9 cellular contexts compared by ENCODE assay signal in the genomic region with DNA sequence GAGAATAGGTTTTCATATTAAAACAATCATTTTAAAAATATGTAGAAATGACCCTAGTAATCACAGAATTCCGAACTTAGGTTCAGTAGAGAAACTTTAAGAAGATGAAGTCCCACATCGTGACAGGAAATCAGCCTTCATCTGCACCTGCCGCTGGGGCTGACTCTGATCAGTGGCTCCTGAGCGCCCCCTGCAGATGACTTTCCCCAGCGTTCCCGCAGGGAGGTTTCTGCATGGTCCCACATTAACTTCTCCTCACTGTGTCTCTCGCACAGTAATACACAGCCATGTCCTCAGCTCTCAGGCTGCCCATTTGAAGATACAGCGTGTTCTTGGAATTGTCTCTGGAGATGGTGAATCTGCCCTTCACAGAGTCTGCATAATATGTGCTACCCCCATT.
DNase-seq lines count a peak whose midpoint lies in the region; ATAC-seq, FAIRE-seq and TF ChIP-seq lines count a peak whose summit lies in the region.
"Had no signal": no experiment of that assay in that cellular context is flagged by ENCODE, and none has a peak within 500 bp of the region (broad histone marks: within the 10 kb centered on the region; RNA-seq: fewer than 3 reads in every experiment).

No MANE protein-coding gene starts in this region.

- no peaks in the 10 kb centered on the region for H3K27me3 ChIP-seq in GM12878 (replicated peaks in 1 of 2; ENCODE audit: control insufficient read depth in 2 of 2, insufficient read depth in 2 of 2, low read length in 1 of 2)

- RAD21 ChIA-PET in GM12878 (lab: Charles Lee; ENCODE audit: unreplicated experiment): interaction anchor here (1.0 to 3.2 kb wide), 4 partner anchors 9 to 39 kb away, joined by 3 to 8 read pairs (median 3); no protein-coding TSS in a partner anchor

- H3K4me2 ChIP-seq in GM12878 (ENCODE audit: control insufficient read depth, insufficient read depth): peak overlapping the region; percentile 18; the same call in 1 of the 2 replicates
- H3K4me2 ChIP-seq: A549 had no signal

- no peaks in the 10 kb centered on the region for H3K4me1 Mint-ChIP-seq in type B pancreatic cell (ENCODE audit: unreplicated experiment)

- CTCF ChIA-PET in GM12878 (lab: Yijun Ruan, JAX): interaction anchor here (0.6 to 6.0 kb wide), 20 partner anchors 10 to 220 kb away, joined by 3 to 29 read pairs (median 6); no protein-coding TSS in a partner anchor

- no peak overlapping the region for H3K27ac Mint-ChIP-seq in type B pancreatic cell

- no TSS peak for BruUV-seq in GM12878 (replicated peaks; lab: Mats Ljungman, UMichigan)

- peak; percentile 68 to 85 (median 81) for TF ChIP-seq CTCF in GM12878 (IDR thresholded peaks at IDR 0.05 in 2 of 3, conservative IDR thresholded peaks at IDR 0.05 in 1 of 3; ENCODE audit: control insufficient read depth in 2 of 3, extremely low read depth in 1 of 3, insufficient read depth in 1 of 3, low read depth in 3 of 3, low read length in 3 of 3)
- TF ChIP-seq CTCF in type B pancreatic cell (conservative IDR thresholded peaks at IDR 0.05): no peak

- in situ Hi-C loops in GM12878 (cut with MboI): no loop called here

- SMC1A ChIA-PET in GM12878 (lab: Charles Lee; ENCODE audit: uncharacterized antibody, unreplicated experiment): interaction anchor here (0.8 to 1.0 kb wide), 2 partner anchors 33 to 39 kb away, joined by 3 to 5 read pairs; no protein-coding TSS in a partner anchor

- no peaks in the 10 kb centered on the region for H3K9me3 ChIP-seq in GM12878 (replicated peaks; ENCODE audit: control insufficient read depth, insufficient read depth, low read length)

- intact Hi-C loops in GM12878 (cut with micrococcal nuclease; ENCODE audit: unreplicated experiment): no loop called here

- POLR2A ChIA-PET in GM12878 (lab: Charles Lee): no interaction called here

- no peaks in the 10 kb centered on the region for H3K27me3 Mint-ChIP-seq in type B pancreatic cell

- H3K4me1 ChIP-seq in GM12878 (ENCODE audit: control insufficient read depth, insufficient read depth, low read length): peaks cover 7% of the 10 kb centered on the region
- H3K4me1 ChIP-seq: A549 had no signal

- DNase-seq in NCI-H1436 (lab: John Stamatoyannopoulos, UW): peak; percentile 21
- DNase-seq in NCI-H1436 treated with DMSO at 0.1 percent for 48 hours (lab: John Stamatoyannopoulos, UW): no peak
- no peak for DNase-seq in GM12878 (ENCODE audit: low read depth, low spot score)
- peak; percentile 27 for DNase-seq in stimulated activated naive CD4-positive, alpha-beta T cell treated with Interleukin-2 at 50 U/mL for 16 hours (lab: John Stamatoyannopoulos, UW)
- no peak for DNase-seq in type B pancreatic cell (ENCODE audit: extremely low spot score, unreplicated experiment)
- no peak for DNase-seq in globus pallidus (ENCODE audit: low spot score)

- H3K9ac ChIP-seq in GM12878 (ENCODE audit: control insufficient read depth, insufficient read depth, low read length): no peak overlapping the region

- peak; percentile 41 to 56 for ATAC-seq in activated CD4-positive, CD25-positive, alpha-beta regulatory T cell treated with anti-CD3 and anti-CD28 coated beads, Interleukin-2, amount 50 U/mL, for 24 hours
- peak; percentile 70 for ATAC-seq in GM12878
- no peak for ATAC-seq in HG02623 (IDR thresholded peaks at IDR 0.05; ENCODE audit: unreplicated experiment)
- ATAC-seq: A549 had no signal

- H3K79me2 ChIP-seq in GM12878 (ENCODE audit: control insufficient read depth, insufficient read depth, low read length): no peaks in the 10 kb centered on the region

- H3K36me3 ChIP-seq in GM12878 (ENCODE audit: control insufficient read depth in 2 of 2, insufficient read depth in 2 of 2, low read length in 1 of 2): no peaks in the 10 kb centered on the region

- H3K36me3 Mint-ChIP-seq in type B pancreatic cell: no peaks in the 10 kb centered on the region

- H3K27ac ChIP-seq in GM12878 (ENCODE audit: control insufficient read depth, insufficient read depth): no peak overlapping the region
- H3K27ac ChIP-seq: A549 had no signal

- 2% methylated on average over 8 of the region's 8 CpGs for WGBS in GM12878 (ENCODE audit: insufficient coverage, insufficient replicate concordance, low lambda C conversion rate, missing lambda C conversion rate)

- no peak for TF ChIP-seq POLR2A in GM12878 (IDR thresholded peaks at IDR 0.05; ENCODE audit: low read depth, low read length)

- H3K4me3 Mint-ChIP-seq in type B pancreatic cell: no peak overlapping the region

- peak; percentile 60 for TF ChIP-seq RAD21 in GM12878 (IDR thresholded peaks at IDR 0.05; ENCODE audit: insufficient read depth, low read depth, low read length)

- FAIRE-seq in GM12878 (lab: Jason Lieb, UNC): peak; percentile 89
- FAIRE-seq: A549 had no signal

- H3K9me3 Mint-ChIP-seq in type B pancreatic cell: peaks cover 5% of the 10 kb centered on the region

- H3K4me3 ChIP-seq in GM12878: no peak overlapping the region
- H3K4me3 ChIP-seq: A549 had no signal

- H2AFZ ChIP-seq in GM12878 (ENCODE audit: control insufficient read depth, low read depth, low read length): peak overlapping the region; percentile 33; the same call in 1 of the 2 replicates

- TF ChIP-seq EP300 in GM12878 (IDR thresholded peaks at IDR 0.05; ENCODE audit: borderline replicate concordance in 1 of 2, control insufficient read depth in 1 of 2, low read depth in 2 of 2, low read length in 2 of 2): no peak

- no peaks in the 10 kb centered on the region for H4K20me1 ChIP-seq in GM12878 (ENCODE audit: control insufficient read depth, insufficient read depth)

TF ChIP-seq in GM12878, 131 proteins besides CTCF, POLR2A, EP300 and RAD21 (continues in another document):
- TF ChIP-seq USF2 (IDR thresholded peaks at IDR 0.05; ENCODE audit: borderline replicate concordance, low read depth, low read length) (no peak), RUNX3 (IDR thresholded peaks at IDR 0.05; ENCODE audit: low read length) (peak; percentile 38; the same call in 1 of the 2 replicates)
- TF ChIP-seq, protein P1, sequence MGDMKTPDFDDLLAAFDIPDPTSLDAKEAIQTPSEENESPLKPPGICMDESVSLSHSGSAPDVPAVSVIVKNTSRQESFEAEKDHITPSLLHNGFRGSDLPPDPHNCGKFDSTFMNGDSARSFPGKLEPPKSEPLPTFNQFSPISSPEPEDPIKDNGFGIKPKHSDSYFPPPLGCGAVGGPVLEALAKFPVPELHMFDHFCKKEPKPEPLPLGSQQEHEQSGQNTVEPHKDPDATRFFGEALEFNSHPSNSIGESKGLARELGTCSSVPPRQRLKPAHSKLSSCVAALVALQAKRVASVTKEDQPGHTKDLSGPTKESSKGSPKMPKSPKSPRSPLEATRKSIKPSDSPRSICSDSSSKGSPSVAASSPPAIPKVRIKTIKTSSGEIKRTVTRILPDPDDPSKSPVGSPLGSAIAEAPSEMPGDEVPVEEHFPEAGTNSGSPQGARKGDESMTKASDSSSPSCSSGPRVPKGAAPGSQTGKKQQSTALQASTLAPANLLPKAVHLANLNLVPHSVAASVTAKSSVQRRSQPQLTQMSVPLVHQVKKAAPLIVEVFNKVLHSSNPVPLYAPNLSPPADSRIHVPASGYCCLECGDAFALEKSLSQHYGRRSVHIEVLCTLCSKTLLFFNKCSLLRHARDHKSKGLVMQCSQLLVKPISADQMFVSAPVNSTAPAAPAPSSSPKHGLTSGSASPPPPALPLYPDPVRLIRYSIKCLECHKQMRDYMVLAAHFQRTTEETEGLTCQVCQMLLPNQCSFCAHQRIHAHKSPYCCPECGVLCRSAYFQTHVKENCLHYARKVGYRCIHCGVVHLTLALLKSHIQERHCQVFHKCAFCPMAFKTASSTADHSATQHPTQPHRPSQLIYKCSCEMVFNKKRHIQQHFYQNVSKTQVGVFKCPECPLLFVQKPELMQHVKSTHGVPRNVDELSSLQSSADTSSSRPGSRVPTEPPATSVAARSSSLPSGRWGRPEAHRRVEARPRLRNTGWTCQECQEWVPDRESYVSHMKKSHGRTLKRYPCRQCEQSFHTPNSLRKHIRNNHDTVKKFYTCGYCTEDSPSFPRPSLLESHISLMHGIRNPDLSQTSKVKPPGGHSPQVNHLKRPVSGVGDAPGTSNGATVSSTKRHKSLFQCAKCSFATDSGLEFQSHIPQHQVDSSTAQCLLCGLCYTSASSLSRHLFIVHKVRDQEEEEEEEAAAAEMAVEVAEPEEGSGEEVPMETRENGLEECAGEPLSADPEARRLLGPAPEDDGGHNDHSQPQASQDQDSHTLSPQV (IDR thresholded peaks at IDR 0.05): no peak

Comparison
In these comparisons a context has a peak if more than half of its experiments do, and no peak if none do; other contexts are left out.
1. DNase-seq: peak in NCI-H1436 (single experiment) and stimulated activated naive CD4-positive, alpha-beta T cell treated with Interleukin-2 at 50 U/mL for 16 hours (single experiment); none in NCI-H1436 treated with DMSO at 0.1 percent for 48 hours (single experiment), GM12878 (single experiment), type B pancreatic cell (single experiment) and globus pallidus (single experiment).